Comparison of ENCODE assay signal across 8 cellular contexts in the genomic region with DNA sequence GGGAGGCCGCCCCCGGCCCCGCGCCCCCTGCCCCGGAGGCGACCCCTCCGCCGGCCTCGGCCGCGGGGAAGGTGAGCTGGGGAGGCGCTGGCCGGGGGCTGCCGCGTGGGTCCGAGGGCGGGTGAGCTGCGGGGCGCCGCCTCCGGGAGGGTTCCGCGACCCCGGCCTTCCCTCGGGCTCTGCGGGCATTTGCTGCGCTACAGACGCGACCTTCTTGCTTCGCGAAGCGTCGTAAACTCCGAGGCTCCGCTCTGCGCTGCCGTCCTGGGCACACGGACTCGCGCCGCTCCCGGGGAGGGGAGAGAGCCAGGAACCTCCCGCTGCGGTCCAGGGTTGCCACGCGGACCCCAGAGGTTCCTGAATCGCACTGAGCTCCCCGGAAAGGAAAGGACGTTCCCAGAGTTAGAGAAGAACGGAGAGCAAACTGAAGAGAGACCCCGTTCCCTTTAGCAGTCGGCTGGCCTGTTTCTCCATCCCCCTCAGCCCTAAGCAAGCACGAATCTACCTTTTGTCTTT. TPM values are rescaled to one million over a fixed set of nuclear protein-coding genes. Genes with fewer than 3 reads are reported as not detected.
DNase-seq lines count a peak whose midpoint lies in the region; ATAC-seq, FAIRE-seq and TF ChIP-seq lines count a peak whose summit lies in the region.

No MANE protein-coding gene starts in this region.

- no peak overlapping the region for H3K23ac ChIP-seq in H1 (ENCODE audit: insufficient read length)

- peak overlapping the region; percentile 10 for H3K56ac ChIP-seq in H1 (replicated peaks; ENCODE audit: insufficient read length, low read depth, low read length)

- peak overlapping the region; percentile 56 for H4K91ac ChIP-seq in H1 (replicated peaks; ENCODE audit: insufficient read length, low read length)

- H2BK12ac ChIP-seq in H1 (ENCODE audit: low read depth, low read length): no peak overlapping the region

- H3K27ac Mint-ChIP-seq in naive thymus-derived CD8-positive, alpha-beta T cell: peak overlapping the region; percentile 11 to 93 (median 84)

- no peak overlapping the region for H3K14ac ChIP-seq in H1 (ENCODE audit: insufficient read length)

- H3K79me1 ChIP-seq in H1 (ENCODE audit: low read depth, low read length): peaks cover 19% of the 10 kb centered on the region

- CTCF ChIA-PET in H1 (lab: Charles Lee; ENCODE audit: partially characterized antibody): interaction anchor here (0.6 to 2.4 kb wide), 3 partner anchors 9 to 198 kb away, joined by 3 to 10 read pairs (median 3); no protein-coding TSS in a partner anchor

- no peaks in the 10 kb centered on the region for H3K9me3 Mint-ChIP-seq in naive thymus-derived CD8-positive, alpha-beta T cell

- H2BK120ac ChIP-seq in H1 (replicated peaks; ENCODE audit: low read depth, low read length): no peak overlapping the region

- no peak overlapping the region for H4K5ac ChIP-seq in H1 (ENCODE audit: insufficient read length, low read depth, low read length)

- H2BK5ac ChIP-seq in H1 (ENCODE audit: low read depth, low read length): no peak overlapping the region; the same call in 1 of the 2 replicates

- POLR2A ChIA-PET in H1 (lab: Charles Lee; ENCODE audit: partially characterized antibody): interaction anchor here (0.6 to 2.5 kb wide), 11 partner anchors 8 to 230 kb away, joined by 3 to 11 read pairs (median 3); no protein-coding TSS in a partner anchor
- POLR2A ChIA-PET in naive thymus-derived CD8-positive, alpha-beta T cell (lab: Charles Lee): interaction anchor here (0.6 to 4.3 kb wide), 17 partner anchors 8 to 543 kb away, joined by 3 to 22 read pairs (median 4); a partner anchor contains a TSS

- H3K23me2 ChIP-seq in H1 (ENCODE audit: low read depth, low read length): no peaks in the 10 kb centered on the region

- peaks cover 0 to 7% (median 2%) of the 10 kb centered on the region in 3 donors for H3K36me3 Mint-ChIP-seq in naive thymus-derived CD8-positive, alpha-beta T cell

- H3K4me1 ChIP-seq in NT2/D1 (ENCODE audit: insufficient read depth, insufficient read length) (peaks cover 5% of the 10 kb centered on the region), H1 (replicated peaks in 1 of 4; ENCODE audit: control insufficient read depth in 3 of 4, insufficient read depth in 4 of 4, low read length in 3 of 4) (peaks cover 0 to 6% (median 3%) of the 10 kb centered on the region in 4 experiments; a peak in 4 of 7 replicates)

- peaks cover 30 to 51% of the 10 kb centered on the region in 2 experiments for H3K79me2 ChIP-seq in H1 (ENCODE audit: control insufficient read depth in 1 of 2, insufficient read depth in 2 of 2, low read length in 2 of 2)

- peak overlapping the region; percentile 80 to 87 for H3K4me2 ChIP-seq in H1 (ENCODE audit: insufficient read depth in 1 of 2, low read depth in 2 of 2, low read length in 2 of 2)

- H3K27me3 ChIP-seq in H7 (ENCODE audit: control insufficient read depth, insufficient read depth, low read length) (peaks cover 2% of the 10 kb centered on the region; the same call in 1 of the 2 replicates), NT2/D1 (ENCODE audit: insufficient read depth, insufficient read length) (no peaks in the 10 kb centered on the region), H1 (replicated peaks in 1 of 4; ENCODE audit: control insufficient read depth in 3 of 4, extremely low read depth in 1 of 4, insufficient read depth in 3 of 4, low read length in 3 of 4) (peaks cover 0 to 3% (median 0%) of the 10 kb centered on the region in 4 experiments; a peak in 2 of 7 replicates)

- peaks cover 19% of the 10 kb centered on the region for H3K36me3 ChIP-seq in H7 (replicated peaks; ENCODE audit: control insufficient read depth, insufficient read depth, low read length)
- H3K36me3 ChIP-seq in NT2/D1 (ENCODE audit: insufficient read depth, insufficient read length, low read length): peaks cover 58% of the 10 kb centered on the region
- H3K36me3 ChIP-seq in H1 (ENCODE audit: control insufficient read depth in 2 of 4, insufficient read depth in 4 of 4, low read length in 3 of 4): peaks cover 9 to 18% (median 13%) of the 10 kb centered on the region in 4 experiments; a peak in 7 of 8 replicates

- TF ChIP-seq RAD21 in H1 (IDR thresholded peaks at IDR 0.05 in 1 of 2, conservative IDR thresholded peaks at IDR 0.05 in 1 of 2; ENCODE audit: low read depth in 2 of 2, low read length in 2 of 2): no peak

- no peak for TF ChIP-seq EP300 in H1 (IDR thresholded peaks at IDR 0.05; ENCODE audit: borderline replicate concordance in 1 of 2, low read depth in 2 of 2, low read length in 2 of 2)

- H3K4ac ChIP-seq in H1 (replicated peaks; ENCODE audit: insufficient read length, low read depth, low read length): peak overlapping the region; percentile 87

- peak overlapping the region; percentile 99 for H3K9ac ChIP-seq in NT2/D1 (ENCODE audit: insufficient read length, low read depth)
- H3K9ac ChIP-seq in H1 (replicated peaks in 1 of 4; ENCODE audit: extremely low read depth in 1 of 4, low read depth in 3 of 4, low read length in 3 of 4): peak overlapping the region; percentile 62 to 82 (median 76)

- WGBS in H1 (ENCODE audit: extremely low coverage in 1 of 2, insufficient coverage in 1 of 2, insufficient read length in 1 of 2, insufficient replicate concordance in 2 of 2, low coverage in 1 of 2, low lambda C conversion rate in 2 of 2, missing lambda C conversion rate in 1 of 2), 2 experiments: 7% methylated on average over 14 of the region's 53 CpGs; no CpG with 5 or more reads in 1 of the 2 experiments

- no peak overlapping the region; the same call in 1 of the 2 replicates for H2AFZ ChIP-seq in H1 (ENCODE audit: low read length)

- H4K8ac ChIP-seq in H1 (ENCODE audit: extremely low read depth, insufficient read depth, low read length): peak overlapping the region; percentile 9; the same call in 1 of the 2 replicates

- H3K9me3 ChIP-seq in NT2/D1 (ENCODE audit: insufficient read depth, low read length) (no peaks in the 10 kb centered on the region), H1 (ENCODE audit: insufficient read depth in 2 of 2, low read depth in 1 of 2, low read length in 1 of 2) (no peaks in the 10 kb centered on the region)

- no peak; a peak in 1 of 3 replicates for TF ChIP-seq POLR2A in H1 (IDR thresholded peaks at IDR 0.05; ENCODE audit: control extremely low read depth in 1 of 2, low read depth in 2 of 2, low read length in 2 of 2)

- no peak overlapping the region for H2AK5ac ChIP-seq in H1 (ENCODE audit: low read depth, low read length)

- H3K27ac ChIP-seq in H1 (ENCODE audit: low read depth, low read length): peak overlapping the region; percentile 48; the same call in 1 of the 2 replicates

- peak; percentile 34 for DNase-seq in ELR (ENCODE audit: low read depth)
- DNase-seq in H7: no peak
- no peak for DNase-seq in NT2/D1 (ENCODE audit: low read depth, low spot score)
- no peak for DNase-seq in H1 (ENCODE audit: low read depth in 1 of 2, low spot score in 2 of 2)
- DNase-seq in naive thymus-derived CD8-positive, alpha-beta T cell: peak in 1 of 10 donors; percentile 52
- no peak for DNase-seq in H4 (ENCODE audit: low spot score)
- no peak for DNase-seq in activated effector memory CD4-positive, alpha-beta T cell treated with anti-CD3 and anti-CD28 coated beads, Interleukin-2, amount 50 U/mL, for 16 hours
- DNase-seq in stimulated activated CD4-positive, alpha-beta T cell treated with anti-CD3 and anti-CD28 coated beads, Interleukin-2, amount 100 ng/mL, for 48 hours: no peak

- ATAC-seq in naive thymus-derived CD8-positive, alpha-beta T cell: peak; percentile 43 to 54

- H3K27me3 Mint-ChIP-seq in naive thymus-derived CD8-positive, alpha-beta T cell: no peaks in the 10 kb centered on the region

- H3K4me3 ChIP-seq in H7 (ENCODE audit: insufficient read depth, low read depth, low read length): peak overlapping the region; percentile 96
- peak overlapping the region; percentile 91 for H3K4me3 ChIP-seq in NT2/D1 (ENCODE audit: insufficient read length, low read depth)
- peak overlapping the region; percentile 78 to 98 (median 88) for H3K4me3 ChIP-seq in H1 (ENCODE audit: extremely low read depth in 1 of 4, insufficient read depth in 2 of 4, low read depth in 3 of 4, low read length in 4 of 4)

- H3K18ac ChIP-seq in H1 (ENCODE audit: extremely low read depth, low read length): no peak overlapping the region; the same call in 1 of the 2 replicates

- no peak for FAIRE-seq in H1 (lab: Jason Lieb, UNC)

- H4K20me1 ChIP-seq in H1 (replicated peaks in 1 of 2; ENCODE audit: control insufficient read depth in 1 of 2, insufficient read depth in 2 of 2, low read length in 2 of 2): peaks cover 15 to 29% of the 10 kb centered on the region in 2 experiments

- no peak for TF ChIP-seq CTCF in H1 (IDR thresholded peaks at IDR 0.05; ENCODE audit: control extremely low read depth in 1 of 3, insufficient read depth in 1 of 3, low read depth in 1 of 3, low read length in 3 of 3)

- peaks cover 25 to 55% (median 44%) of the 10 kb centered on the region in 4 donors for H3K4me1 Mint-ChIP-seq in naive thymus-derived CD8-positive, alpha-beta T cell

- no peak overlapping the region for H2BK15ac ChIP-seq in H1 (ENCODE audit: low read length)

- peak overlapping the region; percentile 82 to 93 (median 89) for H3K4me3 Mint-ChIP-seq in naive thymus-derived CD8-positive, alpha-beta T cell

- H2BK20ac ChIP-seq in H1 (ENCODE audit: low read length): no peak overlapping the region

RNA-seq across cellular contexts. Expression of a gene that starts 0.3 kb away (rescaled TPM):
- 30.3 and 35.0 TPM in 2 replicates for total RNA-seq in H7 (2014; rRNA removed; shearing (Covaris generic))
- total RNA-seq in H1 (2021; fragmentation: NEBNext Ultra II Directional; extraction: Animal tissue kit (Norgen Biotek cat#: 25700)): 57.3 and 64.1 TPM in 2 replicates
- 17.7 and 34.6 TPM in 2 replicates for polyA plus RNA-seq in H1 (2011; rRNA removed)
- 43.7 TPM for polyA plus RNA-seq in H1 (2011; cell fraction: cytosol; rRNA removed)
- polyA plus RNA-seq in H1 (2011; cell fraction: nucleus; rRNA removed): 28.5 TPM
- polyA plus RNA-seq in H1 (2012, experiment 1 of 2): 20.8 to 42.4 TPM (median 39.1 TPM) in 4 replicates
- polyA plus RNA-seq in H1 (2012, experiment 2 of 2): 28.1 TPM
- polyA plus RNA-seq in H1 (2013, experiment 1 of 2): 28.3 TPM
- 30.5 TPM for polyA plus RNA-seq in H1 (2013, experiment 2 of 2)
- 5.9 and 6.3 TPM in 2 replicates for polyA minus RNA-seq in H1 (2011; rRNA and poly(A)+ RNA removed)
- 28.0 TPM for polyA minus RNA-seq in H1 (2011; cell fraction: cytosol; rRNA and poly(A)+ RNA removed)
- 8.6 TPM for polyA minus RNA-seq in H1 (2011; cell fraction: nucleus; rRNA and poly(A)+ RNA removed)
- total RNA-seq in naive thymus-derived CD8-positive, alpha-beta T cell: 10 to 100 TPM; 23.5 to 27.9 TPM
- 10 to 100 TPM; 11.7 to 13.5 (median 12.1) TPM for polyA plus RNA-seq in naive thymus-derived CD8-positive, alpha-beta T cell
- 14.9 and 21.7 TPM in 2 replicates for total RNA-seq in H4 (2014; rRNA removed; shearing (Covaris generic))

RNA-seq across cellular contexts. Expression of a gene that starts 19.5 kb away (rescaled TPM):
- 1.4 and 2.4 TPM in 2 replicates for total RNA-seq in H7 (2014; rRNA removed; shearing (Covaris generic))
- 0.24 and 0.36 TPM in 2 replicates for total RNA-seq in H1 (2021; fragmentation: NEBNext Ultra II Directional; extraction: Animal tissue kit (Norgen Biotek cat#: 25700))
- polyA plus RNA-seq in H1 (2011; rRNA removed): 0.63 and 0.89 TPM in 2 replicates
- 0.76 TPM for polyA plus RNA-seq in H1 (2011; cell fraction: cytosol; rRNA removed)
- 1.6 TPM for polyA plus RNA-seq in H1 (2011; cell fraction: nucleus; rRNA removed)
- 0.40 to 0.58 TPM (median 0.48 TPM) in 4 replicates for polyA plus RNA-seq in H1 (2012, experiment 1 of 2)
- polyA plus RNA-seq in H1 (2012, experiment 2 of 2): 0.49 TPM
- 0.26 TPM for polyA plus RNA-seq in H1 (2013, experiment 1 of 2)
- polyA plus RNA-seq in H1 (2013, experiment 2 of 2): 0.52 TPM
- polyA minus RNA-seq in H1 (2011; rRNA and poly(A)+ RNA removed): 0.25 and 0.27 TPM in 2 replicates
- not detected for polyA minus RNA-seq in H1 (2011; cell fraction: cytosol; rRNA and poly(A)+ RNA removed)
- 0.70 TPM for polyA minus RNA-seq in H1 (2011; cell fraction: nucleus; rRNA and poly(A)+ RNA removed)
- 100 to 1,000 TPM; 177 to 180 TPM for total RNA-seq in naive thymus-derived CD8-positive, alpha-beta T cell
- polyA plus RNA-seq in naive thymus-derived CD8-positive, alpha-beta T cell: 100 to 1,000 TPM; 423 to 549 (median 524) TPM
- total RNA-seq in H4 (2014; rRNA removed; shearing (Covaris generic)): 0.91 and 1.9 TPM in 2 replicates

Comparison
In these comparisons a context has a peak if more than half of its experiments do, and no peak if none do; other contexts are left out.
1. RNA of a gene that starts 19.5 kb away (total RNA-seq): 177 to 180 TPM in naive thymus-derived CD8-positive, alpha-beta T cell; 1.4 to 2.4 TPM in H7, 0.91 to 1.9 TPM in H4 and 0.24 to 0.36 TPM in H1; every median in the first group is over 10 times any median in the second.
2. Peak in every context shown above with its lines, with median percentiles within 50 percentile points of each other: H3K4me3 ChIP-seq.